ENCODE assay signal across 8 cellular contexts in genomic region chr22:45504703-45505341, GRCh38. TPM values are rescaled to one million over a fixed set of nuclear protein-coding genes. Genes with fewer than 3 reads are reported as not detected.
DNase-seq lines count a peak whose midpoint lies in the region; ATAC-seq and TF ChIP-seq lines count a peak whose summit lies in the region.

No MANE protein-coding gene starts in this region.

- no peak for TF ChIP-seq EP300 in sigmoid colon (IDR thresholded peaks at IDR 0.05)

- H3K27me3 ChIP-seq in H7 (ENCODE audit: control insufficient read depth, insufficient read depth, low read length) (no peaks in the 10 kb centered on the region), right cardiac atrium (ENCODE audit: control insufficient read depth, insufficient read depth) (no peaks in the 10 kb centered on the region), sigmoid colon (peaks cover 8 to 21% (median 11%) of the 10 kb centered on the region in 3 donors)

- peaks cover 2% of the 10 kb centered on the region for H3K4me1 ChIP-seq in right cardiac atrium (ENCODE audit: control insufficient read depth, insufficient read depth, low read length)
- H3K4me1 ChIP-seq in sigmoid colon: peaks cover 0 to 51% (median 42%) of the 10 kb centered on the region in 4 donors

- peak; percentile 72 for DNase-seq in H7
- DNase-seq in amniotic epithelial cell (ENCODE audit: low read depth): peak; percentile 53
- DNase-seq in right cardiac atrium: peak; percentile 67 to 91 (median 86)
- no peak for DNase-seq in sigmoid colon
- DNase-seq in stimulated activated naive CD4-positive, alpha-beta T cell treated with Interleukin-2 at 50 U/mL for 16 hours (lab: John Stamatoyannopoulos, UW): no peak
- DNase-seq in GOT3 (lab: John Stamatoyannopoulos, UW): no peak
- no peak for DNase-seq in HEK293T (ENCODE audit: extremely low spot score)

- no peak for TF ChIP-seq POLR2A in sigmoid colon (IDR thresholded peaks at IDR 0.05)

- CTCF ChIA-PET in HEK293T (lab: Yijun Ruan, JAX): no interaction called here

- ATAC-seq in right cardiac atrium (peak; percentile 71 to 72), GM21529 (IDR thresholded peaks at IDR 0.05; ENCODE audit: unreplicated experiment) (no peak)

- peak overlapping the region; percentile 64 for H3K27ac ChIP-seq in right cardiac atrium (ENCODE audit: low read length)
- H3K27ac ChIP-seq in sigmoid colon: peak overlapping the region; percentile 74 to 82 (median 78)

- H3K9me3 ChIP-seq in right cardiac atrium (ENCODE audit: control insufficient read depth, low read length) (no peaks in the 10 kb centered on the region), sigmoid colon (no peaks in the 10 kb centered on the region)

- POLR2A ChIA-PET in HEK293T (lab: Yijun Ruan, JAX): interaction anchor here (1.0 to 1.1 kb wide), 2 partner anchors 13 to 35 kb away, joined by 3 read pairs; no protein-coding TSS in a partner anchor

- peaks cover 2% of the 10 kb centered on the region for H3K36me3 ChIP-seq in H7 (replicated peaks; ENCODE audit: control insufficient read depth, insufficient read depth, low read length)
- H3K36me3 ChIP-seq in sigmoid colon: no peaks in the 10 kb centered on the region

- intact Hi-C loops in right cardiac atrium (cut with DNase I): loop anchor here in 1 of 4 donors (10.0 kb wide), 1 partner anchor 50 kb away; no protein-coding TSS in a partner anchor
- intact Hi-C loops in sigmoid colon (cut with DNase I): no loop called here

- WGBS in right cardiac atrium: 16% methylated on average over 18 of the region's 18 CpGs
- WGBS in sigmoid colon, 2 donors: 42 to 47% methylated on average over 18 of the region's 18 CpGs

- H3K4me3 ChIP-seq in H7 (ENCODE audit: insufficient read depth, low read depth, low read length) (peak overlapping the region; percentile 74), right cardiac atrium (ENCODE audit: low read length) (peak overlapping the region; percentile 49), sigmoid colon (peak overlapping the region; percentile 48 to 63 (median 61))

- TF ChIP-seq CTCF in sigmoid colon (IDR thresholded peaks at IDR 0.05): no peak

TF ChIP-seq in HEK293T, 16 proteins besides CTCF, POLR2A, EP300 and RAD21:
- TF ChIP-seq NFRKB (IDR thresholded peaks at IDR 0.05) (no peak), ELF4 (IDR thresholded peaks at IDR 0.05) (no peak), L3MBTL2 (conservative IDR thresholded peaks at IDR 0.05) (no peak), HDGF (IDR thresholded peaks at IDR 0.05; ENCODE audit: borderline replicate concordance) (no peak), FOXK2 (IDR thresholded peaks at IDR 0.05) (no peak), FOXA1 (IDR thresholded peaks at IDR 0.05) (no peak), PKNOX1 (IDR thresholded peaks at IDR 0.05) (no peak), SP1 (IDR thresholded peaks at IDR 0.05) (no peak), TARDBP (IDR thresholded peaks at IDR 0.05) (no peak), CTBP1 (IDR thresholded peaks at IDR 0.05; ENCODE audit: borderline replicate concordance) (no peak), ZNF384 (IDR thresholded peaks at IDR 0.05) (no peak), BHLHE40 (IDR thresholded peaks at IDR 0.05; ENCODE audit: borderline replicate concordance) (no peak), LEF1 (IDR thresholded peaks at IDR 0.05; ENCODE audit: borderline replicate concordance) (no peak), FOXM1 (IDR thresholded peaks at IDR 0.05; ENCODE audit: borderline replicate concordance) (no peak), SUZ12 (IDR thresholded peaks at IDR 0.05) (no peak)
TF ChIP-seq in HEK293T: peak in this region for 0.

RNA-seq across cellular contexts. Expression of gene FBLN1, which starts 2.1 kb away (rescaled TPM):
- total RNA-seq in H7 (2014; rRNA removed; shearing (Covaris generic)): 126 and 132 TPM in 2 replicates
- total RNA-seq in right cardiac atrium (100 to 1,000 TPM; 286 to 456 (median 397) TPM), sigmoid colon (100 to 1,000 TPM; 123 to 230 (median 205) TPM)
- polyA plus RNA-seq in right cardiac atrium (228 TPM), sigmoid colon (10 to 100 TPM in 2 of 3 donors, 1 to 10 TPM in 1; 9.0 to 43.6 (median 33.0) TPM)

Comparison
In these comparisons a context has a peak if more than half of its experiments do, and no peak if none do; other contexts are left out.
1. DNase-seq: peak in H7 (single experiment), amniotic epithelial cell (single experiment) and right cardiac atrium (3 of 3); none in sigmoid colon (single experiment), stimulated activated naive CD4-positive, alpha-beta T cell treated with Interleukin-2 at 50 U/mL for 16 hours (single experiment), GOT3 (single experiment) and HEK293T (single experiment).
2. Peak in every context shown above with its lines, with median percentiles within 50 percentile points of each other: H3K4me3 ChIP-seq.